1 cellular context compared by ENCODE assay signal in the genomic region with DNA sequence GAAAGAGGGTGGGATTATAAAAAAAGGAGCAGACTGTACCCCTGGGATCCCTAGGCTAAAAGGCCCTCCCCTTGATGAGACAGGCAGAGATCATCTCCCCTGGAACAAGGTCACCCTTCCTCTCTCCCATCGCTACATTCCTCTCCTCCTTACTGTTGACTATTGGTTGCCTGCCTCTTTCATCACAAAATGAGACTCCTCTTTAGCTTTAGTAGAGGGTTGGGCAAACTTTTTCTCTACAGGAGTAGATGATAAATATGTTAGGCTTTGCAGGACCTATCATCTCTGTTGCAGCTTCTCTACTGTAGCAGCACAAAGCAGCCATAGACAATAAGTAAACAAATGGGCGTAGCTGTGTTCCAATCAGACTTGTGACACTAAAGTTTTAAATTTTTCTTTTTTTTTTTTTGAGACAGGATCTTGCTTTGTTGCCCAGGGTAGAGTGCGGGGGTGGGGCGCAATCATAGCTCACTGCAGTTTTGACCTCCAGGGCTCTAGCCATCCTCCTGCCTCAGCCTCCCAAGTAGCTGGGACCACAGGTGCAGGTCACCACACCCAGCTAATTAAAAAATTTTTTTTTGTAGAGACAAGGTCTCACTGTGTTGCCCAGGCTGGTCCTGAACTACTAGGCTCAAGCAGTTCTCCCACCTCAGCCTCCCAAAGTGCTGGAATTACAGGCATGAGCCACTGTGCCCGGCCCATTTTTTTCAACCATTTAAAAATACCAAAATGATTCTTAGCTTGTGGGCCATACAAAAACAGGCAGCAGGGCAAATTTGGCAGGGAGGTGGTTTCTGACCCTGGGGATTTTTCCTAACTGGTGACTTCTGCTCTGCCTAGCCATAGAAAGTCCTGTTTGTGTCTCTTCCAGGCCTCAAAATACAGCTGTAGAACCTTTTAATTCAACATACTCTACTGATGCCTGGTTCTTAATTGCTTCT.
TF ChIP-seq lines count a peak whose summit lies in the region.

No MANE protein-coding gene starts in this region.

TF ChIP-seq in HEK293, 187 proteins besides CTCF, POLR2A, EP300 and RAD21 (continued from another document):
- TF ChIP-seq, protein P1, sequence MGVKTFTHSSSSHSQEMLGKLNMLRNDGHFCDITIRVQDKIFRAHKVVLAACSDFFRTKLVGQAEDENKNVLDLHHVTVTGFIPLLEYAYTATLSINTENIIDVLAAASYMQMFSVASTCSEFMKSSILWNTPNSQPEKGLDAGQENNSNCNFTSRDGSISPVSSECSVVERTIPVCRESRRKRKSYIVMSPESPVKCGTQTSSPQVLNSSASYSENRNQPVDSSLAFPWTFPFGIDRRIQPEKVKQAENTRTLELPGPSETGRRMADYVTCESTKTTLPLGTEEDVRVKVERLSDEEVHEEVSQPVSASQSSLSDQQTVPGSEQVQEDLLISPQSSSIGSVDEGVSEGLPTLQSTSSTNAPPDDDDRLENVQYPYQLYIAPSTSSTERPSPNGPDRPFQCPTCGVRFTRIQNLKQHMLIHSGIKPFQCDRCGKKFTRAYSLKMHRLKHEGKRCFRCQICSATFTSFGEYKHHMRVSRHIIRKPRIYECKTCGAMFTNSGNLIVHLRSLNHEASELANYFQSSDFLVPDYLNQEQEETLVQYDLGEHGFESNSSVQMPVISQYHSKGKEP (tag by site-specific recombination; IDR thresholded peaks at IDR 0.05) = no peak
- TF ChIP-seq ZNF701 (tag by site-specific recombination; IDR thresholded peaks at IDR 0.05) (no peak), ZSCAN4 (tag by site-specific recombination; IDR thresholded peaks at IDR 0.05) (no peak), ZNF433 (tag by site-specific recombination; IDR thresholded peaks at IDR 0.05; ENCODE audit: low read depth) (no peak), ZFP69B (tag by site-specific recombination; IDR thresholded peaks at IDR 0.05) (no peak), REPIN1 (tag by site-specific recombination; IDR thresholded peaks at IDR 0.05; ENCODE audit: low read depth) (no peak), ZBTB7A (tag by site-specific recombination; IDR thresholded peaks at IDR 0.05; ENCODE audit: low read depth) (no peak), ZNF202 (tag by site-specific recombination; IDR thresholded peaks at IDR 0.05; ENCODE audit: borderline replicate concordance) (no peak), ZNF48 (tag by site-specific recombination; IDR thresholded peaks at IDR 0.05) (no peak), ZNF366 (tag by site-specific recombination; conservative IDR thresholded peaks at IDR 0.05) (0 out of 2 replicates have a peak, but pooled peaks have one; percentile 36), PRDM6 (tag by site-specific recombination; IDR thresholded peaks at IDR 0.05) (no peak), ZNF473 (tag by site-specific recombination; IDR thresholded peaks at IDR 0.05) (no peak), FEZF1 (tag by site-specific recombination; IDR thresholded peaks at IDR 0.05) (no peak), ZNF548 (tag by site-specific recombination; IDR thresholded peaks at IDR 0.05) (no peak), ZBTB17 (tag by site-specific recombination; IDR thresholded peaks at IDR 0.05) (0 out of 2 replicates have a peak, but pooled peaks have one; percentile 39), ZNF571 (tag by site-specific recombination; IDR thresholded peaks at IDR 0.05) (no peak), ZNF335 (tag by site-specific recombination; conservative IDR thresholded peaks at IDR 0.05) (0 out of 2 replicates have a peak, but pooled peaks have one; percentile 16), ZBTB20 (tag by site-specific recombination; IDR thresholded peaks at IDR 0.05) (no peak), ZNF341 (tag by site-specific recombination; IDR thresholded peaks at IDR 0.05; ENCODE audit: low read depth) (0 out of 2 replicates have a peak, but pooled peaks have one; percentile 19), ZFP37 (tag by site-specific recombination; IDR thresholded peaks at IDR 0.05) (no peak), ZNF2 (tag by site-specific recombination; IDR thresholded peaks at IDR 0.05) (no peak), ZNF221 (tag by site-specific recombination; IDR thresholded peaks at IDR 0.05; ENCODE audit: borderline replicate concordance) (no peak), HOXA7 (CRISPR knock-in tag; IDR thresholded peaks at IDR 0.05; ENCODE audit: borderline replicate concordance) (no peak), ZNF302 (tag by site-specific recombination; IDR thresholded peaks at IDR 0.05; ENCODE audit: low read depth) (no peak), ZNF121 (tag by site-specific recombination; IDR thresholded peaks at IDR 0.05) (peak; percentile 92), ZNF830 (tag by site-specific recombination; IDR thresholded peaks at IDR 0.05; ENCODE audit: low read depth) (no peak), ZEB2 (tag by site-specific recombination; IDR thresholded peaks at IDR 0.05) (no peak), ZNF324 (tag by site-specific recombination; IDR thresholded peaks at IDR 0.05) (no peak), HOXC10 (CRISPR knock-in tag; IDR thresholded peaks at IDR 0.05) (no peak), ZNF274 (IDR thresholded peaks at IDR 0.05; ENCODE audit: low read length) (no peak), ZNF274 (tag by site-specific recombination; IDR thresholded peaks at IDR 0.05; ENCODE audit: borderline replicate concordance) (no peak)
- TF ChIP-seq, protein P2, sequence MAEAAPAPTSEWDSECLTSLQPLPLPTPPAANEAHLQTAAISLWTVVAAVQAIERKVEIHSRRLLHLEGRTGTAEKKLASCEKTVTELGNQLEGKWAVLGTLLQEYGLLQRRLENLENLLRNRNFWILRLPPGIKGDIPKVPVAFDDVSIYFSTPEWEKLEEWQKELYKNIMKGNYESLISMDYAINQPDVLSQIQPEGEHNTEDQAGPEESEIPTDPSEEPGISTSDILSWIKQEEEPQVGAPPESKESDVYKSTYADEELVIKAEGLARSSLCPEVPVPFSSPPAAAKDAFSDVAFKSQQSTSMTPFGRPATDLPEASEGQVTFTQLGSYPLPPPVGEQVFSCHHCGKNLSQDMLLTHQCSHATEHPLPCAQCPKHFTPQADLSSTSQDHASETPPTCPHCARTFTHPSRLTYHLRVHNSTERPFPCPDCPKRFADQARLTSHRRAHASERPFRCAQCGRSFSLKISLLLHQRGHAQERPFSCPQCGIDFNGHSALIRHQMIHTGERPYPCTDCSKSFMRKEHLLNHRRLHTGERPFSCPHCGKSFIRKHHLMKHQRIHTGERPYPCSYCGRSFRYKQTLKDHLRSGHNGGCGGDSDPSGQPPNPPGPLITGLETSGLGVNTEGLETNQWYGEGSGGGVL (tag by site-specific recombination; IDR thresholded peaks at IDR 0.05) = no peak
- TF ChIP-seq, protein P3, sequence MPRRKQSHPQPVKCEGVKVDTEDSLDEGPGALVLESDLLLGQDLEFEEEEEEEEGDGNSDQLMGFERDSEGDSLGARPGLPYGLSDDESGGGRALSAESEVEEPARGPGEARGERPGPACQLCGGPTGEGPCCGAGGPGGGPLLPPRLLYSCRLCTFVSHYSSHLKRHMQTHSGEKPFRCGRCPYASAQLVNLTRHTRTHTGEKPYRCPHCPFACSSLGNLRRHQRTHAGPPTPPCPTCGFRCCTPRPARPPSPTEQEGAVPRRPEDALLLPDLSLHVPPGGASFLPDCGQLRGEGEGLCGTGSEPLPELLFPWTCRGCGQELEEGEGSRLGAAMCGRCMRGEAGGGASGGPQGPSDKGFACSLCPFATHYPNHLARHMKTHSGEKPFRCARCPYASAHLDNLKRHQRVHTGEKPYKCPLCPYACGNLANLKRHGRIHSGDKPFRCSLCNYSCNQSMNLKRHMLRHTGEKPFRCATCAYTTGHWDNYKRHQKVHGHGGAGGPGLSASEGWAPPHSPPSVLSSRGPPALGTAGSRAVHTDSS (tag by site-specific recombination; IDR thresholded peaks at IDR 0.05) = no peak
- TF ChIP-seq, protein P4, sequence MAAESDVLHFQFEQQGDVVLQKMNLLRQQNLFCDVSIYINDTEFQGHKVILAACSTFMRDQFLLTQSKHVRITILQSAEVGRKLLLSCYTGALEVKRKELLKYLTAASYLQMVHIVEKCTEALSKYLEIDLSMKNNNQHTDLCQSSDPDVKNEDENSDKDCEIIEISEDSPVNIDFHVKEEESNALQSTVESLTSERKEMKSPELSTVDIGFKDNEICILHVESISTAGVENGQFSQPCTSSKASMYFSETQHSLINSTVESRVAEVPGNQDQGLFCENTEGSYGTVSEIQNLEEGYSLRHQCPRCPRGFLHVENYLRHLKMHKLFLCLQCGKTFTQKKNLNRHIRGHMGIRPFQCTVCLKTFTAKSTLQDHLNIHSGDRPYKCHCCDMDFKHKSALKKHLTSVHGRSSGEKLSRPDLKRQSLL (tag by site-specific recombination; IDR thresholded peaks at IDR 0.05) = no peak
- TF ChIP-seq, protein P5, sequence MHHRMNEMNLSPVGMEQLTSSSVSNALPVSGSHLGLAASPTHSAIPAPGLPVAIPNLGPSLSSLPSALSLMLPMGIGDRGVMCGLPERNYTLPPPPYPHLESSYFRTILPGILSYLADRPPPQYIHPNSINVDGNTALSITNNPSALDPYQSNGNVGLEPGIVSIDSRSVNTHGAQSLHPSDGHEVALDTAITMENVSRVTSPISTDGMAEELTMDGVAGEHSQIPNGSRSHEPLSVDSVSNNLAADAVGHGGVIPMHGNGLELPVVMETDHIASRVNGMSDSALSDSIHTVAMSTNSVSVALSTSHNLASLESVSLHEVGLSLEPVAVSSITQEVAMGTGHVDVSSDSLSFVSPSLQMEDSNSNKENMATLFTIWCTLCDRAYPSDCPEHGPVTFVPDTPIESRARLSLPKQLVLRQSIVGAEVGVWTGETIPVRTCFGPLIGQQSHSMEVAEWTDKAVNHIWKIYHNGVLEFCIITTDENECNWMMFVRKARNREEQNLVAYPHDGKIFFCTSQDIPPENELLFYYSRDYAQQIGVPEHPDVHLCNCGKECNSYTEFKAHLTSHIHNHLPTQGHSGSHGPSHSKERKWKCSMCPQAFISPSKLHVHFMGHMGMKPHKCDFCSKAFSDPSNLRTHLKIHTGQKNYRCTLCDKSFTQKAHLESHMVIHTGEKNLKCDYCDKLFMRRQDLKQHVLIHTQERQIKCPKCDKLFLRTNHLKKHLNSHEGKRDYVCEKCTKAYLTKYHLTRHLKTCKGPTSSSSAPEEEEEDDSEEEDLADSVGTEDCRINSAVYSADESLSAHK (tag by site-specific recombination; IDR thresholded peaks at IDR 0.05) = no peak
- TF ChIP-seq, protein P6, sequence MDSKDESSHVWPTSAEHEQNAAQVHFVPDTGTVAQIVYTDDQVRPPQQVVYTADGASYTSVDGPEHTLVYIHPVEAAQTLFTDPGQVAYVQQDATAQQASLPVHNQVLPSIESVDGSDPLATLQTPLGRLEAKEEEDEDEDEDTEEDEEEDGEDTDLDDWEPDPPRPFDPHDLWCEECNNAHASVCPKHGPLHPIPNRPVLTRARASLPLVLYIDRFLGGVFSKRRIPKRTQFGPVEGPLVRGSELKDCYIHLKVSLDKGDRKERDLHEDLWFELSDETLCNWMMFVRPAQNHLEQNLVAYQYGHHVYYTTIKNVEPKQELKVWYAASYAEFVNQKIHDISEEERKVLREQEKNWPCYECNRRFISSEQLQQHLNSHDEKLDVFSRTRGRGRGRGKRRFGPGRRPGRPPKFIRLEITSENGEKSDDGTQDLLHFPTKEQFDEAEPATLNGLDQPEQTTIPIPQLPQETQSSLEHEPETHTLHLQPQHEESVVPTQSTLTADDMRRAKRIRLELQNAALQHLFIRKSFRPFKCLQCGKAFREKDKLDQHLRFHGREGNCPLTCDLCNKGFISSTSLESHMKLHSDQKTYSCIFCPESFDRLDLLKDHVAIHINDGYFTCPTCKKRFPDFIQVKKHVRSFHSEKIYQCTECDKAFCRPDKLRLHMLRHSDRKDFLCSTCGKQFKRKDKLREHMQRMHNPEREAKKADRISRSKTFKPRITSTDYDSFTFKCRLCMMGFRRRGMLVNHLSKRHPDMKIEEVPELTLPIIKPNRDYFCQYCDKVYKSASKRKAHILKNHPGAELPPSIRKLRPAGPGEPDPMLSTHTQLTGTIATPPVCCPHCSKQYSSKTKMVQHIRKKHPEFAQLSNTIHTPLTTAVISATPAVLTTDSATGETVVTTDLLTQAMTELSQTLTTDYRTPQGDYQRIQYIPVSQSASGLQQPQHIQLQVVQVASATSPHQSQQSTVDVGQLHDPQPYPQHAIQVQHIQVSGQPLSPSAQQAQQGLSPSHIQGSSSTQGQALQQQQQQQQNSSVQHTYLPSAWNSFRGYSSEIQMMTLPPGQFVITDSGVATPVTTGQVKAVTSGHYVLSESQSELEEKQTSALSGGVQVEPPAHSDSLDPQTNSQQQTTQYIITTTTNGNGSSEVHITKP (tag by site-specific recombination; IDR thresholded peaks at IDR 0.05) = peak; percentile 22; the same call in 1 of the 2 replicates
- TF ChIP-seq, protein P7, sequence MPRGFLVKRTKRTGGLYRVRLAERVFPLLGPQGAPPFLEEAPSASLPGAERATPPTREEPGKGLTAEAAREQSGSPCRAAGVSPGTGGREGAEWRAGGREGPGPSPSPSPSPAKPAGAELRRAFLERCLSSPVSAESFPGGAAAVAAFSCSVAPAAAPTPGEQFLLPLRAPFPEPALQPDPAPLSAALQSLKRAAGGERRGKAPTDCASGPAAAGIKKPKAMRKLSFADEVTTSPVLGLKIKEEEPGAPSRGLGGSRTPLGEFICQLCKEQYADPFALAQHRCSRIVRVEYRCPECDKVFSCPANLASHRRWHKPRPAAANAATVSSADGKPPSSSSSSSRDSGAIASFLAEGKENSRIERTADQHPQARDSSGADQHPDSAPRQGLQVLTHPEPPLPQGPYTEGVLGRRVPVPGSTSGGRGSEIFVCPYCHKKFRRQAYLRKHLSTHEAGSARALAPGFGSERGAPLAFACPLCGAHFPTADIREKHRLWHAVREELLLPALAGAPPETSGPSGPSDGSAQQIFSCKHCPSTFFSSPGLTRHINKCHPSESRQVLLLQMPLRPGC (tag by site-specific recombination; IDR thresholded peaks at IDR 0.05) = no peak
